8 cellular contexts compared by ENCODE assay signal in genomic region chr1:150365945-150366344, GRCh38. TPM values are rescaled to one million over a fixed set of nuclear protein-coding genes. Genes with fewer than 3 reads are reported as not detected.
DNase-seq lines count a peak whose midpoint lies in the region; ATAC-seq, FAIRE-seq and TF ChIP-seq lines count a peak whose summit lies in the region.

No MANE protein-coding gene starts in this region.

- H3K79me2 ChIP-seq in keratinocyte (ENCODE audit: control insufficient read depth, insufficient read depth, low read length) = peaks cover 58% of the 10 kb centered on the region

- intact Hi-C loops in thyroid gland (cut with DNase I) = loop anchor here (10.0 kb wide), 1 partner anchor 99 kb away; no protein-coding TSS in a partner anchor

- peak overlapping the region; percentile 99 for H3K27ac Mint-ChIP-seq in activated naive CD8-positive, alpha-beta T cell

- dilution Hi-C loops in keratinocyte (cut with MboI; ENCODE audit: extremely low pct_ligation_motif_present, low sequenced_read_pairs) = no loop called here

- peak overlapping the region; percentile 85 to 98 (median 96); a peak in 21 of 22 replicates for H3K27ac ChIP-seq in BLaER1 treated with 17β-estradiol and CSF1 and Interleukin-3, amounts not matched to agents 10 nM and 100 nM
- H3K27ac ChIP-seq in keratinocyte (ENCODE audit: control insufficient read depth, insufficient read depth, low read length) (peak overlapping the region; percentile 98), thyroid gland (peak overlapping the region; percentile 91 to 97 (median 96))

- peak overlapping the region; percentile 85 to 98 (median 90) for H3K4me2 ChIP-seq in BLaER1 treated with 17β-estradiol and CSF1 and Interleukin-3, amounts not matched to agents 10 nM and 100 nM
- H3K4me2 ChIP-seq in keratinocyte (ENCODE audit: control insufficient read depth, extremely low read depth, insufficient read depth, low read depth, low read length) = peak overlapping the region; percentile 76

- 2 to 4% methylated on average over 4 of the region's 4 CpGs for WGBS in thyroid gland, 2 donors

- no peaks in the 10 kb centered on the region for H3K27me3 Mint-ChIP-seq in activated naive CD8-positive, alpha-beta T cell

- H3K36me3 ChIP-seq in BLaER1 treated with 17β-estradiol and CSF1 and Interleukin-3, amounts not matched to agents 10 nM and 100 nM = peaks cover 0 to 26% (median 10%) of the 10 kb centered on the region in 11 experiments; a peak in 12 of 22 replicates
- H3K36me3 ChIP-seq in keratinocyte (ENCODE audit: control insufficient read depth in 2 of 2, extremely low read depth in 1 of 2, insufficient read depth in 2 of 2, low read length in 2 of 2) (no peaks in the 10 kb centered on the region), thyroid gland (no peaks in the 10 kb centered on the region)

- no peak for FAIRE-seq in keratinocyte (lab: Jason Lieb, UNC)

- DNase-seq in HT-29 (ENCODE audit: low spot score) (peak; percentile 52), keratinocyte (ENCODE audit: low read depth, low spot score) (no peak), thyroid gland (no peak), NCI-H2029 (lab: John Stamatoyannopoulos, UW) (no peak)

- H3K27me3 ChIP-seq in BLaER1 treated with 17β-estradiol and CSF1 and Interleukin-3, amounts not matched to agents 10 nM and 100 nM = no peaks in the 10 kb centered on the region
- H3K27me3 ChIP-seq in keratinocyte (ENCODE audit: control insufficient read depth, extremely low read depth, insufficient read depth, low read length) (no peaks in the 10 kb centered on the region), thyroid gland (no peaks in the 10 kb centered on the region)

- TF ChIP-seq POLR2A in thyroid gland (IDR thresholded peaks at IDR 0.05) = no peak

- peak overlapping the region; percentile 98 for H3K4me3 Mint-ChIP-seq in activated naive CD8-positive, alpha-beta T cell

- H3K9me3 ChIP-seq in BLaER1 treated with 17β-estradiol and CSF1 and Interleukin-3, amounts not matched to agents 10 nM and 100 nM (replicated peaks in 1 of 11) = no peaks in the 10 kb centered on the region
- H3K9me3 ChIP-seq in keratinocyte (ENCODE audit: control insufficient read depth, low read depth, low read length) (no peaks in the 10 kb centered on the region), thyroid gland (no peaks in the 10 kb centered on the region)

- TF ChIP-seq CTCF in keratinocyte (optimal IDR thresholded peaks at IDR 0.05 in 1 of 3, IDR thresholded peaks at IDR 0.05 in 1 of 3, conservative IDR thresholded peaks at IDR 0.05 in 1 of 3; ENCODE audit: extremely low read depth in 1 of 3, insufficient read depth in 2 of 3, low read length in 3 of 3) (no peak), thyroid gland (IDR thresholded peaks at IDR 0.05) (no peak)

- H3K4me1 ChIP-seq in BLaER1 treated with 17β-estradiol and CSF1 and Interleukin-3, amounts not matched to agents 10 nM and 100 nM = peaks cover 18 to 40% (median 33%) of the 10 kb centered on the region in 10 experiments
- peaks cover 10% of the 10 kb centered on the region for H3K4me1 ChIP-seq in keratinocyte (ENCODE audit: control insufficient read depth, extremely low read depth, insufficient read depth, low read length)
- H3K4me1 ChIP-seq in thyroid gland = peaks cover 13 to 18% of the 10 kb centered on the region in 2 donors

- H3K4me3 ChIP-seq in BLaER1 treated with 17β-estradiol and CSF1 and Interleukin-3, amounts not matched to agents 10 nM and 100 nM = peak overlapping the region; percentile 73 to 94 (median 84)
- H3K4me3 ChIP-seq in keratinocyte (ENCODE audit: control insufficient read depth in 2 of 3, extremely low read depth in 1 of 3, insufficient read depth in 2 of 3, low read depth in 1 of 3, low read length in 3 of 3) (peak overlapping the region; percentile 65 to 87 (median 76)), thyroid gland (replicated peaks in 1 of 3) (peak overlapping the region; percentile 66 to 88 (median 73))

- H3K9me1 ChIP-seq in keratinocyte (ENCODE audit: control insufficient read depth, extremely low read depth, insufficient read depth, low read length) = no peaks in the 10 kb centered on the region

- H2AFZ ChIP-seq in keratinocyte (ENCODE audit: control insufficient read depth, low read length) = peak overlapping the region; percentile 12

- no peaks in the 10 kb centered on the region for H3K9me3 Mint-ChIP-seq in activated naive CD8-positive, alpha-beta T cell (ENCODE audit: low read depth)

- peaks cover 2% of the 10 kb centered on the region for H3K36me3 Mint-ChIP-seq in activated naive CD8-positive, alpha-beta T cell

- peak overlapping the region; percentile 87 to 98 (median 95) for H3K9ac ChIP-seq in BLaER1 treated with 17β-estradiol and CSF1 and Interleukin-3, amounts not matched to agents 10 nM and 100 nM
- H3K9ac ChIP-seq in keratinocyte (ENCODE audit: control insufficient read depth, extremely low read depth, insufficient read depth, low read length) = peak overlapping the region; percentile 92

- ATAC-seq in HG03039 (IDR thresholded peaks at IDR 0.05; ENCODE audit: unreplicated experiment) = no peak
- ATAC-seq in GM21381 (IDR thresholded peaks at IDR 0.05; ENCODE audit: unreplicated experiment) = no peak

- H4K20me1 ChIP-seq in BLaER1 treated with 17β-estradiol and CSF1 and Interleukin-3, amounts not matched to agents 10 nM and 100 nM = peaks cover 4 to 54% (median 17%) of the 10 kb centered on the region in 11 experiments; a peak in 16 of 22 replicates
- no peaks in the 10 kb centered on the region for H4K20me1 ChIP-seq in keratinocyte (ENCODE audit: control insufficient read depth, extremely low read depth, insufficient read depth, low read length)

- peaks cover 50% of the 10 kb centered on the region for H3K4me1 Mint-ChIP-seq in activated naive CD8-positive, alpha-beta T cell (ENCODE audit: low read depth)

RNA-seq across cellular contexts. Expression of gene RPRD2, which starts 2.0 kb away (rescaled TPM):
- 6.7 and 8.0 TPM in 2 replicates for total RNA-seq in HT-29 (2014; rRNA removed; shearing (Covaris generic))
- polyA plus RNA-seq in keratinocyte = 7.0 to 13.5 TPM (median 9.1 TPM) in 3 replicates
- polyA plus RNA-seq in keratinocyte (2011; ENCODE audit: low read depth) = 10.6 TPM
- polyA plus RNA-seq in keratinocyte (2011; cell fraction: cytosol; rRNA removed) = 7.8 and 10.4 TPM in 2 replicates
- 16.2 and 18.4 TPM in 2 replicates for polyA plus RNA-seq in keratinocyte (2011; cell fraction: nucleus; rRNA removed)
- 9.6 and 10.5 TPM in 2 replicates for polyA plus RNA-seq in keratinocyte (2012; ENCODE audit: low replicate concordance)
- 9.2 to 19.5 TPM (median 11.8 TPM) in 3 replicates for polyA minus RNA-seq in keratinocyte
- polyA minus RNA-seq in keratinocyte (2011; cell fraction: cytosol; rRNA and poly(A)+ RNA removed) = 6.9 TPM
- 11.4 and 21.6 TPM in 2 replicates for polyA minus RNA-seq in keratinocyte (2011; cell fraction: nucleus; rRNA and poly(A)+ RNA removed)
- 10 to 100 TPM; 26.1 to 39.9 (median 31.6) TPM for total RNA-seq in thyroid gland

RNA-seq across cellular contexts. Expression of gene PRPF3, which starts 44.6 kb away (rescaled TPM):
- total RNA-seq in HT-29 (2014; rRNA removed; shearing (Covaris generic)) = 33.8 and 39.5 TPM in 2 replicates
- polyA plus RNA-seq in keratinocyte = 26.6 to 37.1 TPM (median 28.9 TPM) in 3 replicates
- 38.9 TPM for polyA plus RNA-seq in keratinocyte (2011; ENCODE audit: low read depth)
- 16.6 and 22.0 TPM in 2 replicates for polyA plus RNA-seq in keratinocyte (2011; cell fraction: cytosol; rRNA removed)
- polyA plus RNA-seq in keratinocyte (2011; cell fraction: nucleus; rRNA removed) = 95.2 and 110 TPM in 2 replicates
- polyA plus RNA-seq in keratinocyte (2012; ENCODE audit: low replicate concordance) = 29.8 and 30.4 TPM in 2 replicates
- 16.6 to 35.7 TPM (median 16.8 TPM) in 3 replicates for polyA minus RNA-seq in keratinocyte
- 9.2 TPM for polyA minus RNA-seq in keratinocyte (2011; cell fraction: cytosol; rRNA and poly(A)+ RNA removed)
- polyA minus RNA-seq in keratinocyte (2011; cell fraction: nucleus; rRNA and poly(A)+ RNA removed) = 16.8 and 34.9 TPM in 2 replicates
- 10 to 100 TPM; 61.3 to 96.9 (median 68.1) TPM for total RNA-seq in thyroid gland
